19 cellular contexts compared by ENCODE assay signal in genomic region chr20:49742948-49743347, GRCh38.
"Had no signal": no experiment of that assay in that cellular context is flagged by ENCODE, and none has a peak within 500 bp of the region (broad histone marks: within the 10 kb centered on the region; RNA-seq: fewer than 3 reads in every experiment).

No MANE protein-coding gene starts in this region.

- H3K27ac ChIP-seq: cardiac muscle cell, upper lobe of left lung, VCaP had no signal

- H3K27ac Mint-ChIP-seq: activated naive CD8-positive, alpha-beta T cell treated with anti-CD3 and anti-CD28 coated beads for 36 hours; activated T-helper 1 cell treated with anti-CD3 and anti-CD28 coated beads, Interleukin-12 subunit alpha, Interleukin-12 subunit beta, Interleukin-2, Interleukin-4 antibody, amounts not matched to agents 30 ng/mL and 10 ng/mL and 1 ng/mL, durations not matched to agents 14 hours and 24 hours and 36 hours; memory B cell; natural killer cell; stimulated activated naive CD8-positive, alpha-beta T cell treated with anti-CD3 and anti-CD28 coated beads, Interleukin-15, Interleukin-2, amounts not matched to agents 100 ng/mL and 50 ng/mL, for 24 hours had no signal

- H3K4me3 ChIP-seq: cardiac muscle cell, upper lobe of left lung had no signal

- ATAC-seq: natural killer cell had no signal

- H3K4me3 Mint-ChIP-seq: activated naive CD8-positive, alpha-beta T cell treated with anti-CD3 and anti-CD28 coated beads for 36 hours; activated T-helper 1 cell treated with anti-CD3 and anti-CD28 coated beads, Interleukin-12 subunit alpha, Interleukin-12 subunit beta, Interleukin-2, Interleukin-4 antibody, amounts not matched to agents 30 ng/mL and 10 ng/mL and 1 ng/mL, durations not matched to agents 14 hours and 24 hours and 36 hours; memory B cell; natural killer cell; stimulated activated naive CD8-positive, alpha-beta T cell treated with anti-CD3 and anti-CD28 coated beads, Interleukin-15, Interleukin-2, amounts not matched to agents 100 ng/mL and 50 ng/mL, for 24 hours had no signal

- DNase-seq: activated CD4-positive, alpha-beta T cell treated with anti-CD3 and anti-CD28 coated beads for 1 hour; activated naive CD8-positive, alpha-beta T cell treated with anti-CD3 and anti-CD28 coated beads for 36 hours; activated T-cell treated with anti-CD3 and anti-CD28 coated beads for 4 hours; amniotic stem cell; dermis blood vessel endothelial cell; effector memory CD4-positive, alpha-beta T cell; foreskin fibroblast; natural killer cell; retina; stimulated activated CD4-positive, alpha-beta T cell treated with anti-CD3 and anti-CD28 coated beads, Interleukin-2, amount 100 ng/mL, for 24 hours; SW 1271; T-helper 2 cell; upper lobe of left lung had no signal

- H3K36me3 Mint-ChIP-seq: activated naive CD8-positive, alpha-beta T cell treated with anti-CD3 and anti-CD28 coated beads for 36 hours; memory B cell; natural killer cell had no signal

- FAIRE-seq: endothelial cell of umbilical vein had no signal

- H3K36me3 ChIP-seq: cardiac muscle cell, upper lobe of left lung had no signal

- H3K27me3 Mint-ChIP-seq: memory B cell had no signal

- H3K9me3 Mint-ChIP-seq: activated naive CD8-positive, alpha-beta T cell treated with anti-CD3 and anti-CD28 coated beads for 36 hours; activated T-helper 1 cell treated with anti-CD3 and anti-CD28 coated beads, Interleukin-12 subunit alpha, Interleukin-12 subunit beta, Interleukin-2, Interleukin-4 antibody, amounts not matched to agents 30 ng/mL and 10 ng/mL and 1 ng/mL, durations not matched to agents 14 hours and 24 hours and 36 hours; memory B cell; natural killer cell; stimulated activated naive CD8-positive, alpha-beta T cell treated with anti-CD3 and anti-CD28 coated beads, Interleukin-15, Interleukin-2, amounts not matched to agents 100 ng/mL and 50 ng/mL, for 24 hours had no signal

- H3K4me1 Mint-ChIP-seq: activated naive CD8-positive, alpha-beta T cell treated with anti-CD3 and anti-CD28 coated beads for 36 hours; natural killer cell had no signal

- H3K27me3 ChIP-seq: cardiac muscle cell, upper lobe of left lung had no signal

- H3K9me3 ChIP-seq: upper lobe of left lung had no signal
